30 cellular contexts compared by ENCODE assay signal in genomic region chr11:110573411-110573810, GRCh38.
"Had no signal": no experiment of that assay in that cellular context is flagged by ENCODE, and none has a peak within 500 bp of the region (broad histone marks: within the 10 kb centered on the region; RNA-seq: fewer than 3 reads in every experiment).

No MANE protein-coding gene starts in this region.

- H3K4me3 ChIP-seq: adrenal gland, ascending aorta, body of pancreas, Peyer's patch, SJSA1 had no signal

- H3K36me3 ChIP-seq: adrenal gland, ascending aorta, Peyer's patch, SJSA1 had no signal

- DNase-seq: activated CD4-positive, alpha-beta T cell treated with anti-CD3 and anti-CD28 coated beads for 4 hours; activated CD4-positive, alpha-beta T cell treated with anti-CD3 and anti-CD28 coated beads, Interleukin-2, amount 50 U/mL, for 4 hours; activated CD8-positive, alpha-beta memory T cell treated with anti-CD3 and anti-CD28 coated beads, Interleukin-2, amount 50 U/mL, for 48 hours; activated CD8-positive, alpha-beta T cell treated with anti-CD3 and anti-CD28 coated beads, Interleukin-2, amount 10 ng/mL, durations not matched to agents 7 days and 5 days; activated naive CD4-positive, alpha-beta T cell treated with anti-CD3 and anti-CD28 coated beads, Interleukin-2, amount 50 U/mL, for 16 hours; activated naive CD8-positive, alpha-beta T cell treated with anti-CD3 and anti-CD28 coated beads, Interleukin-2, amount 10 ng/mL, durations not matched to agents 7 days and 5 days; activated T-cell treated with anti-CD3 and anti-CD28 coated beads, Interleukin-2, amount 50 U/mL, for 1 hour; adrenal gland; body of pancreas; central memory CD4-positive, alpha-beta T cell; Karpas-422; MM.1S; NCI-H1105 treated with DMSO at 0.1 percent for 48 hours; NCI-H1436 treated with DMSO at 0.1 percent for 48 hours; NCI-H187; NCI-H2081; NCI-H2227 treated with DMSO at 0.1 percent for 48 hours; NCI-H446 treated with DMSO at 0.1 percent for 48 hours; NCI-H524 treated with DMSO at 0.1 percent for 48 hours; NCI-H774; NK-92 treated with Interleukin-12 subunit alpha and Interleukin-12 subunit beta, amount 100 ng/mL, for 24 hours; Peyer's patch; SHP77; SW 1271 had no signal

- H3K27ac ChIP-seq: adrenal gland, ascending aorta, body of pancreas, Peyer's patch, RWPE1, SJSA1 had no signal

- FAIRE-seq: bronchial epithelial cell had no signal

- ATAC-seq: activated CD4-positive, CD25-positive, alpha-beta regulatory T cell treated with anti-CD3 and anti-CD28 coated beads, Interleukin-2, amount 50 U/mL, for 24 hours; activated CD8-positive, alpha-beta T cell treated with anti-CD3 and anti-CD28 coated beads, Interleukin-2, amount 10 ng/mL, durations not matched to agents 7 days and 5 days; body of pancreas; SK-N-SH treated with all-trans-retinoic acid at 6 μM for 48 hours had no signal

- H3K27me3 ChIP-seq: adrenal gland, ascending aorta, body of pancreas, Peyer's patch, SJSA1 had no signal

- H3K9me3 ChIP-seq: ascending aorta, body of pancreas, Peyer's patch, SJSA1 had no signal

- H3K4me1 ChIP-seq: adrenal gland, ascending aorta, body of pancreas, Peyer's patch, SJSA1 had no signal
